Comparison of ENCODE assay signal across 14 cellular contexts in the genomic region with DNA sequence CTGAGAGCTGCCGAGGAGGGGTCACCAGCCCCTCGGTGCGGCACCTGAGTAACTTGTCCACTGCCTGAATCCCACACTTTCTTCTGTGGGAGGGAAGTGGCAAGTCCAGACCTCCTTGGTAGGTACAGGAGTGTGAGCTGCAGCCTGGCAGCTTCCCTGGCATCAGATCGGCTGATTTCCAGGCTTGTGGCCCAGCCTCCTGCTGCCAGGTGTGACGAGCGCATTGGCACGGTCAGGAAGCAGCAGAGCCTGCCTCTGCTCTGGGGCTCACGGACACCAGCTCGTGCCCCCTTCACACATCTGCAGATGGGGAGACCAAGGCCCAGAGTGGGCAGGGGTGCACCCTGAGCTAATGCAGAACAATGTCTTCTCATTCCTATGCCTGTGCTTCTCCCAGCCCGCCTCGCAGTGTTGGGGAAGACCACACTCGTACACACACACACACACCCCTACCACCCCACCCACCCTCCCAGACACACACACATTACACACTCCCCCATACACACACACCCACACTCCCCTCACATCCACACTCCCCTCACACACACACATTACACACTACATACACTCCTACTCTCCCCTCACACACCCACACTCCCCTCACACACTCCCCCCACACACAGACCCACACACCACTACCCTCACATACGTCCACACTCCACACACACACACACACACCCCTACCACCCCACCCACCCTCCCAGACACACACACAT. TPM values are rescaled to one million over a fixed set of nuclear protein-coding genes. Genes with fewer than 3 reads are reported as not detected.
DNase-seq lines count a peak whose midpoint lies in the region; ATAC-seq and TF ChIP-seq lines count a peak whose summit lies in the region.
"Had no signal": no experiment of that assay in that cellular context is flagged by ENCODE, and none has a peak within 500 bp of the region (broad histone marks: within the 10 kb centered on the region; RNA-seq: fewer than 3 reads in every experiment).

No MANE protein-coding gene starts in this region.

- no peaks in the 10 kb centered on the region for H3K36me3 ChIP-seq in BLaER1
- H3K36me3 ChIP-seq in RWPE2 (ENCODE audit: low read depth): no peaks in the 10 kb centered on the region

- peak; percentile 49 for ATAC-seq in RWPE2 (ENCODE audit: low read depth)
- peak; percentile 91 for ATAC-seq in left lobe of liver
- ATAC-seq in HG03135 (IDR thresholded peaks at IDR 0.05; ENCODE audit: unreplicated experiment): no peak
- no peak for ATAC-seq in GM18517 (IDR thresholded peaks at IDR 0.05; ENCODE audit: unreplicated experiment)
- ATAC-seq: gastroesophageal sphincter had no signal

- peak overlapping the region; percentile 72 for H3K9ac ChIP-seq in BLaER1

- no peak for TF ChIP-seq CTCF in RWPE2 (IDR thresholded peaks at IDR 0.05; ENCODE audit: poor library complexity, severe bottlenecking)

- H3K9me3 ChIP-seq in BLaER1 (no peaks in the 10 kb centered on the region), RWPE2 (ENCODE audit: severe bottlenecking) (no peaks in the 10 kb centered on the region)
- H3K9me3 ChIP-seq: gastroesophageal sphincter, testis had no signal

- H3K4me1 ChIP-seq in BLaER1 (peaks cover 60% of the 10 kb centered on the region), RWPE2 (ENCODE audit: insufficient read depth, poor library complexity, severe bottlenecking) (no peaks in the 10 kb centered on the region)

- H4K20me1 ChIP-seq in BLaER1: no peaks in the 10 kb centered on the region

- DNase-seq in DMS79 (lab: John Stamatoyannopoulos, UW): peak; percentile 66
- DNase-seq in RWPE2 (ENCODE audit: low spot score): no peak
- DNase-seq in left lobe of liver (ENCODE audit: low spot score): peak; percentile 85
- DNase-seq in UCSD-AML1 (lab: John Stamatoyannopoulos, UW; ENCODE audit: unreplicated experiment): no peak
- no peak for DNase-seq in NCI-H526 (lab: John Stamatoyannopoulos, UW)
- DNase-seq: activated effector memory CD4-positive, alpha-beta T cell treated with anti-CD3 and anti-CD28 coated beads, Interleukin-2, amount 50 U/mL, for 16 hours; effector CD4-positive, alpha-beta T cell; HCEC 1CT; NCI-H187 treated with DMSO at 0.1 percent for 48 hours; testis had no signal

- H3K4me3 ChIP-seq in BLaER1: no peak overlapping the region
- no peak overlapping the region for H3K4me3 ChIP-seq in RWPE2 (ENCODE audit: severe bottlenecking)
- H3K4me3 ChIP-seq: gastroesophageal sphincter, testis had no signal

- H3K27ac ChIP-seq in BLaER1 (peak overlapping the region; percentile 84), RWPE2 (ENCODE audit: poor library complexity, severe bottlenecking) (no peak overlapping the region)
- H3K27ac ChIP-seq: gastroesophageal sphincter, testis had no signal

- peak overlapping the region; percentile 87 for H3K4me2 ChIP-seq in BLaER1

- H3K27me3 ChIP-seq in BLaER1 (no peaks in the 10 kb centered on the region), RWPE2 (ENCODE audit: insufficient read depth, poor library complexity, severe bottlenecking) (no peaks in the 10 kb centered on the region)
- H3K27me3 ChIP-seq: gastroesophageal sphincter, testis had no signal

RNA-seq across cellular contexts. Expression of a gene that starts 33.1 kb away (rescaled TPM):
- total RNA-seq in left lobe of liver: 13.5 TPM

RNA-seq across cellular contexts. Expression of a gene that starts 52.9 kb away (rescaled TPM):
- total RNA-seq in left lobe of liver: 52.7 TPM

Comparison
In these comparisons a context has a peak if more than half of its experiments do, and no peak if none do; other contexts are left out.
1. DNase-seq: peak in DMS79 (single experiment) and left lobe of liver (single experiment); none in RWPE2 (single experiment), UCSD-AML1 (single experiment) and NCI-H526 (0 of 2).
2. ATAC-seq: peak in RWPE2 (single experiment) and left lobe of liver (single experiment); none in HG03135 (single experiment) and GM18517 (single experiment).